Comparison of ENCODE assay signal across 13 cellular contexts in the genomic region with DNA sequence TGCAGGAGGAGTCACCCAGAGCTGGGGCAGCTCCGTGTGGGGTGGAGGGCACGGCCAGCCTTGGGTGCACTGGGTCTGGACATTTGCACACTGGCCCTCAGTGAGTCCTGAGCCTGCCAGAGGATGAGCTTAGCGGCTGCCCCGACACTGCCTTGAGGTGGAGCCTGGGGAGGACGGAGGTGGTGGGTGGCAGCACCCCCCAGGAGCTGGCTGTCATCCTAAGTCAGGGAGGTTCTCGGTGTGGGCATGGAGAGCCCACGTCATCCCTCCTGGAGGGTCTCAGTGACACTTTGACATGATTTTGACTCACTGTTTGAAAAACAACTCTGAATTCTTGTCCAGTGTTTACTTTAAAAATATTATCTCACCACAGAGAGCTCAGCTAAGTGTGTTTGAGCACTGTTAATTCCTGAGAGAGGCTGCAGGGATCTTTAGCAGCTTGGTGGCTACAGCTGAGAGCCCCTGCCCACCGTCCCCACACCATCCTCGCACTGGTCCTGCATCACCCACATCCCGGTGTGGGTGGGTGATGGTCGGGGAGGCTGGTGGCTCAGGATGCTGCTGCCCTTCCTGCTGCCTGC.
A peak's percentile ranks its signal among the peaks of the same experiment; 100 is the strongest.
DNase-seq lines count a peak whose midpoint lies in the region; ATAC-seq and TF ChIP-seq lines count a peak whose summit lies in the region.
"Had no signal": no experiment of that assay in that cellular context is flagged by ENCODE, and none has a peak within 500 bp of the region (broad histone marks: within the 10 kb centered on the region; RNA-seq: fewer than 3 reads in every experiment).

No MANE protein-coding gene starts in this region.

- TF ChIP-seq CTCF in sigmoid colon (IDR thresholded peaks at IDR 0.05): no peak

- DNase-seq in Daoy (ENCODE audit: low read depth): peak; percentile 88
- peak; percentile 94 to 95 for DNase-seq in SJSA1 (ENCODE audit: low read depth in 1 of 2, low spot score in 2 of 2)
- DNase-seq in fibroblast of peridontal ligament (ENCODE audit: extremely low read depth): peak; percentile 53
- peak; percentile 49 for DNase-seq in sigmoid colon
- DNase-seq in Kasumi-1 (lab: John Stamatoyannopoulos, UW): no peak
- DNase-seq in stimulated activated CD4-positive, alpha-beta T cell treated with anti-CD3 and anti-CD28 coated beads, Interleukin-1b, Interleukin-23, amount 100 ng/mL, for 48 hours: no peak
- DNase-seq in NCI-H187 (lab: John Stamatoyannopoulos, UW): no peak
- DNase-seq: aorta; NCI-H2171; stimulated activated CD4-positive, alpha-beta T cell treated with anti-CD3 and anti-CD28 coated beads, Interleukin-4, amount 100 ng/mL, for 24 hours; stimulated activated naive CD4-positive, alpha-beta T cell treated with Interleukin-2 at 50 U/mL for 16 hours had no signal

- H3K4me1 ChIP-seq in SJSA1 (replicated peaks): peaks cover 30% of the 10 kb centered on the region
- peaks cover 0 to 10% (median 7%) of the 10 kb centered on the region in 4 donors for H3K4me1 ChIP-seq in sigmoid colon

- ATAC-seq in GM21619 (IDR thresholded peaks at IDR 0.05; ENCODE audit: unreplicated experiment): no peak
- ATAC-seq: activated CD4-positive, CD25-positive, alpha-beta regulatory T cell treated with anti-CD3 and anti-CD28 coated beads, Interleukin-2, amount 50 U/mL, for 24 hours had no signal

- no peak for TF ChIP-seq POLR2A in sigmoid colon (IDR thresholded peaks at IDR 0.05)

- WGBS in sigmoid colon, 2 donors: 47 to 67% methylated on average over 11 of the region's 11 CpGs

- intact Hi-C loops in sigmoid colon (cut with DNase I): no loop called here

- TF ChIP-seq EP300 in sigmoid colon (IDR thresholded peaks at IDR 0.05): no peak

- H3K27me3 ChIP-seq in SJSA1 (replicated peaks): no peaks in the 10 kb centered on the region
- H3K27me3 ChIP-seq in sigmoid colon: no peaks in the 10 kb centered on the region

- peaks cover 1% of the 10 kb centered on the region; the same call in 1 of the 2 replicates for H3K36me3 ChIP-seq in SJSA1
- peaks cover 0 to 26% (median 5%) of the 10 kb centered on the region in 4 donors for H3K36me3 ChIP-seq in sigmoid colon

- H3K27ac ChIP-seq in SJSA1 (peak overlapping the region; percentile 69), sigmoid colon (peak overlapping the region in 2 of 4 donors; percentile 9 to 26)

- H3K4me3 ChIP-seq in SJSA1 (no peak overlapping the region), sigmoid colon (no peak overlapping the region)

- H3K9me3 ChIP-seq in SJSA1 (replicated peaks) (no peaks in the 10 kb centered on the region), sigmoid colon (no peaks in the 10 kb centered on the region)

Comparison
In these comparisons a context has a peak if more than half of its experiments do, and no peak if none do; other contexts are left out.
1. DNase-seq: peak in Daoy (single experiment), SJSA1 (2 of 2), fibroblast of peridontal ligament (single experiment) and sigmoid colon (single experiment); none in Kasumi-1 (0 of 2), stimulated activated CD4-positive, alpha-beta T cell treated with anti-CD3 and anti-CD28 coated beads, Interleukin-1b, Interleukin-23, amount 100 ng/mL, for 48 hours (single experiment) and NCI-H187 (0 of 2).